In the genomic region with DNA sequence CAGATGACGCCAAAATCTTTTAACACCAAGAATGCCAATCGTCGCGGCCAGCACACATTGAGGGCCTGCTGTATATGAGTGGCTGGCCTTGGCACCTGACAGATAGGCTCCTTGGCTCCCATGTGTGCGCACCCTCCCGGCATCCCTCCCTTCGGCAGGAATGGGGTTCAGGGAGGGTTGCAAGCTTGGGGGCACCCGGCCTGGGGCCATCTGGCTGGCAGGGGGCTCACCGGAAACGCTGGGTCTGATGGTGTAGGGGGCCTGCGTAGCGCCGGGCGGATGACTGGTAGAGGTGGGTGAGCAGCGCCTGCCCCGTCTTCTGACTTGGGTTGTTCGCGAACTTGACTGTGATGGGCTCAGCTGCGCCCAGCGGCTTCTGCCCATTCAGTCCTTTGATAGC, we compare ENCODE assay signal across 1 cellular context.
TF ChIP-seq lines count a peak whose summit lies in the region.

No MANE protein-coding gene starts in this region.

TF ChIP-seq in H1, 55 proteins besides CTCF, POLR2A, EP300 and RAD21:
- TF ChIP-seq YY1 (IDR thresholded peaks at IDR 0.05; ENCODE audit: low read depth, low read length), result no peak
- TF ChIP-seq CHD7 (IDR thresholded peaks at IDR 0.05; ENCODE audit: insufficient replicate concordance, low read length), result no peak
- TF ChIP-seq CBX5 (IDR thresholded peaks at IDR 0.05; ENCODE audit: low read depth, low read length), result no peak
